In genomic region chr6:1515280-1515679, GRCh38 we compare ENCODE assay signal across 1 cellular context.
TF ChIP-seq lines count a peak whose summit lies in the region.

No MANE protein-coding gene starts in this region.

TF ChIP-seq in GM23338, 12 proteins besides CTCF, POLR2A, EP300 and RAD21:
- TF ChIP-seq ZNF462 (CRISPR knock-in tag; IDR thresholded peaks at IDR 0.05) (no peak), ETS1 (IDR thresholded peaks at IDR 0.05) (no peak), CREB1 (CRISPR knock-in tag; IDR thresholded peaks at IDR 0.05; ENCODE audit: low read depth) (no peak), JUNB (IDR thresholded peaks at IDR 0.05; ENCODE audit: unreplicated experiment) (no peak), EZH2 (IDR thresholded peaks at IDR 0.05; ENCODE audit: low read depth, unreplicated experiment) (no peak), REST (IDR thresholded peaks at IDR 0.05; ENCODE audit: unreplicated experiment) (no peak), EZH2phosphoT487 (IDR thresholded peaks at IDR 0.05; ENCODE audit: unreplicated experiment) (no peak), ZNF331 (CRISPR knock-in tag; IDR thresholded peaks at IDR 0.05; ENCODE audit: low read depth) (no peak), ZNF114 (CRISPR knock-in tag; IDR thresholded peaks at IDR 0.05) (no peak), POLR2AphosphoS5 (IDR thresholded peaks at IDR 0.05; ENCODE audit: low read depth) (no peak), STAT1 (IDR thresholded peaks at IDR 0.05; ENCODE audit: unreplicated experiment) (no peak), NANOG (IDR thresholded peaks at IDR 0.05; ENCODE audit: borderline replicate concordance) (no peak)
